8 cellular contexts compared by ENCODE assay signal in genomic region chr9:120713257-120714087, GRCh38. TPM values are rescaled to one million over a fixed set of nuclear protein-coding genes. Genes with fewer than 3 reads are reported as not detected.
DNase-seq lines count a peak whose midpoint lies in the region; ATAC-seq and TF ChIP-seq lines count a peak whose summit lies in the region.

No MANE protein-coding gene starts in this region.

- H3K9me2 ChIP-seq in Karpas-422 (replicated peaks; ENCODE audit: insufficient read depth, low read length): no peaks in the 10 kb centered on the region

- peak overlapping the region; percentile 82 to 92 (median 88) for H3K27ac Mint-ChIP-seq in CD4-positive, alpha-beta memory T cell

- H3K27me3 ChIP-seq in CD4-positive, alpha-beta memory T cell (ENCODE audit: insufficient read depth, low read length): no peaks in the 10 kb centered on the region
- H3K27me3 ChIP-seq in Karpas-422 (ENCODE audit: low read length) (no peaks in the 10 kb centered on the region), parathyroid adenoma (ENCODE audit: control insufficient read depth, insufficient read depth, low read length) (no peaks in the 10 kb centered on the region)

- ATAC-seq in GM18520 (IDR thresholded peaks at IDR 0.05; ENCODE audit: unreplicated experiment): no peak
- no peak for ATAC-seq in GM21526 (IDR thresholded peaks at IDR 0.05; ENCODE audit: low FRiP score, unreplicated experiment)

- peak overlapping the region; percentile 85 for H3K4me2 ChIP-seq in Karpas-422 (ENCODE audit: low read depth, low read length, poor library complexity, severe bottlenecking)
- H3K4me2 ChIP-seq in parathyroid adenoma (ENCODE audit: low read length): peak overlapping the region; percentile 86

- no peaks in the 10 kb centered on the region for H3K9me3 ChIP-seq in CD4-positive, alpha-beta memory T cell (ENCODE audit: control insufficient read depth in 1 of 2, low read length in 2 of 2)
- no peaks in the 10 kb centered on the region for H3K9me3 ChIP-seq in Karpas-422 (ENCODE audit: low read length)
- no peaks in the 10 kb centered on the region for H3K9me3 ChIP-seq in parathyroid adenoma (ENCODE audit: control insufficient read depth, low read length)

- H3K27me3 Mint-ChIP-seq in CD4-positive, alpha-beta memory T cell: no peaks in the 10 kb centered on the region

- H2AFZ ChIP-seq in Karpas-422 (ENCODE audit: low read length) (no peak overlapping the region), parathyroid adenoma (peak overlapping the region; percentile 59)

- peak in 2 of 5 donors; percentile 14 for DNase-seq in CD4-positive, alpha-beta memory T cell
- peak; percentile 74 for DNase-seq in Karpas-422
- DNase-seq in activated T-cell treated with anti-CD3 and anti-CD28 coated beads, Interleukin-2, amount 50 U/mL, for 48 hours: peak; percentile 36 to 38
- DNase-seq in germinal center (ENCODE audit: low spot score): peak; percentile 47
- no peak for DNase-seq in HPDE6-E6E7 (ENCODE audit: extremely low spot score)

- peaks cover 2 to 4% of the 10 kb centered on the region in 2 donors for H3K36me3 Mint-ChIP-seq in CD4-positive, alpha-beta memory T cell

- H3K9me3 Mint-ChIP-seq in CD4-positive, alpha-beta memory T cell: no peaks in the 10 kb centered on the region

- POLR2A ChIA-PET in CD4-positive, alpha-beta memory T cell (lab: Charles Lee; ENCODE audit: partially characterized antibody): interaction anchor here (1.0 kb wide), 1 partner anchor 79 kb away, joined by 4 read pairs; the partner anchor contains the start of gene FBXW2

- peaks cover 55% of the 10 kb centered on the region for H3K4me1 ChIP-seq in CD4-positive, alpha-beta memory T cell (ENCODE audit: insufficient read depth, low read length)
- H3K4me1 ChIP-seq in Karpas-422 (ENCODE audit: low read length) (peaks cover 76% of the 10 kb centered on the region), parathyroid adenoma (no peaks in the 10 kb centered on the region)

- H3K4me3 ChIP-seq in CD4-positive, alpha-beta memory T cell (ENCODE audit: low read length in 2 of 2): peak overlapping the region; percentile 66 to 84
- H3K4me3 ChIP-seq in Karpas-422 (ENCODE audit: low read length) (peak overlapping the region; percentile 84), parathyroid adenoma (ENCODE audit: low read depth, low read length) (peak overlapping the region; percentile 73)

- peaks cover 27 to 46% (median 37%) of the 10 kb centered on the region in 4 donors for H3K4me1 Mint-ChIP-seq in CD4-positive, alpha-beta memory T cell

- H3K4me3 Mint-ChIP-seq in CD4-positive, alpha-beta memory T cell: peak overlapping the region; percentile 81 to 96 (median 90)

- H4K20me1 ChIP-seq in Karpas-422 (ENCODE audit: insufficient read depth, low read depth, low read length): peaks cover 25% of the 10 kb centered on the region

- CTCF ChIA-PET in CD4-positive, alpha-beta memory T cell (lab: Charles Lee; ENCODE audit: partially characterized antibody): interaction anchor here (0.8 to 1.6 kb wide), 2 partner anchors 41 to 52 kb away, joined by 3 to 4 read pairs; no protein-coding TSS in a partner anchor

- H3K36me3 ChIP-seq in CD4-positive, alpha-beta memory T cell (ENCODE audit: insufficient read depth, low read length): no peaks in the 10 kb centered on the region
- peaks cover 43% of the 10 kb centered on the region for H3K36me3 ChIP-seq in Karpas-422 (ENCODE audit: insufficient read depth, low read length)
- no peaks in the 10 kb centered on the region for H3K36me3 ChIP-seq in parathyroid adenoma (ENCODE audit: control insufficient read depth, insufficient read depth, low read length)

- H3K9ac ChIP-seq in Karpas-422 (ENCODE audit: low read length): peak overlapping the region; percentile 87
- H3K9ac ChIP-seq in parathyroid adenoma: no peak overlapping the region

- peak overlapping the region; percentile 72 for H3K27ac ChIP-seq in CD4-positive, alpha-beta memory T cell (ENCODE audit: low read depth, low read length)
- H3K27ac ChIP-seq in Karpas-422 (ENCODE audit: low read length) (peak overlapping the region; percentile 94), parathyroid adenoma (no peak overlapping the region)

- no peak for TF ChIP-seq CTCF in parathyroid adenoma (IDR thresholded peaks at IDR 0.05)

- intact Hi-C loops in CD4-positive, alpha-beta memory T cell (cut with micrococcal nuclease): loop anchor here (1.0 to 2.0 kb wide), 2 partner anchors 95 to 133 kb away; partner anchors contain the start of gene CDK5RAP2

- H3K79me2 ChIP-seq in Karpas-422 (ENCODE audit: low read length) (peaks cover 63% of the 10 kb centered on the region), parathyroid adenoma (peaks cover 4% of the 10 kb centered on the region)

RNA-seq across cellular contexts. Expression of gene MEGF9, which starts 0.8 kb away (rescaled TPM):
- 10 to 100 TPM; 14.2 to 14.9 TPM for total RNA-seq in CD4-positive, alpha-beta memory T cell
- 1 to 10 TPM; 5.9 to 6.7 TPM for polyA plus RNA-seq in CD4-positive, alpha-beta memory T cell
- 55.4 and 86.6 TPM in 2 replicates for total RNA-seq in Karpas-422 (2014; rRNA removed; shearing (Covaris generic); ENCODE audit: low replicate concordance)
